In genomic region chr1:117284408-117285215, GRCh38 we compare ENCODE assay signal across 9 cellular contexts.
A peak's percentile ranks its signal among the peaks of the same experiment; 100 is the strongest.
DNase-seq lines count a peak whose midpoint lies in the region; ATAC-seq, FAIRE-seq and TF ChIP-seq lines count a peak whose summit lies in the region.
"Had no signal": no experiment of that assay in that cellular context is flagged by ENCODE, and none has a peak within 500 bp of the region (broad histone marks: within the 10 kb centered on the region; RNA-seq: fewer than 3 reads in every experiment).

No MANE protein-coding gene starts in this region.

- H2AFZ ChIP-seq in SU-DHL-6 (ENCODE audit: low read depth, low read length, severe bottlenecking), result no peak overlapping the region

- no peak for ATAC-seq in HG02885 (IDR thresholded peaks at IDR 0.05; ENCODE audit: poor library complexity, unreplicated experiment)
- no peak for ATAC-seq in GM21786 (IDR thresholded peaks at IDR 0.05; ENCODE audit: unreplicated experiment)

- TF ChIP-seq CTCF in SU-DHL-6 (IDR thresholded peaks at IDR 0.05; ENCODE audit: insufficient read depth, low read length, poor library complexity, severe bottlenecking) (peak; percentile 15), retinal pigment epithelial cell (conservative IDR thresholded peaks at IDR 0.05; ENCODE audit: low read depth, low read length) (peak; percentile 67)

- H3F3A ChIP-seq in SU-DHL-6 (ENCODE audit: insufficient read depth), result no peaks in the 10 kb centered on the region

- H3K4me3 ChIP-seq in SU-DHL-6 (ENCODE audit: insufficient read depth, low read length, poor library complexity, severe bottlenecking) (no peak overlapping the region), retinal pigment epithelial cell (ENCODE audit: low read length) (no peak overlapping the region)
- H3K4me3 ChIP-seq: skin epidermis had no signal

- H3K4me2 ChIP-seq in SU-DHL-6 (ENCODE audit: low read depth, low read length, poor library complexity, severe bottlenecking), result no peak overlapping the region

- no peak overlapping the region for H3K9ac ChIP-seq in SU-DHL-6 (ENCODE audit: low read length)

- H3K9me2 ChIP-seq in SU-DHL-6 (replicated peaks; ENCODE audit: insufficient read depth, low read length), result no peaks in the 10 kb centered on the region

- no peaks in the 10 kb centered on the region for H3K36me3 ChIP-seq in SU-DHL-6 (ENCODE audit: low read length)

- H3K27me3 ChIP-seq in SU-DHL-6 (ENCODE audit: low read length), result no peaks in the 10 kb centered on the region

- H3K9me3 ChIP-seq in SU-DHL-6 (ENCODE audit: insufficient read depth, low read length), result no peaks in the 10 kb centered on the region

- no peaks in the 10 kb centered on the region for H3K79me2 ChIP-seq in SU-DHL-6 (ENCODE audit: insufficient read depth, low read length)

- H3K27ac ChIP-seq in SU-DHL-6 (ENCODE audit: low read depth, low read length), result no peak overlapping the region
- H3K27ac ChIP-seq: skin epidermis had no signal

- DNase-seq in NCI-H128 (lab: John Stamatoyannopoulos, UW; ENCODE audit: unreplicated experiment) (peak; percentile 19), globus pallidus (ENCODE audit: low spot score) (peak; percentile 64), retinal pigment epithelial cell (ENCODE audit: low read depth) (peak; percentile 47)
- no peak for DNase-seq in activated naive CD4-positive, alpha-beta T cell treated with Interleukin-2 at 50 U/mL for 16 hours

- no peaks in the 10 kb centered on the region for H4K20me1 ChIP-seq in SU-DHL-6 (ENCODE audit: low read depth, low read length)

- FAIRE-seq in G401.6 (lab: Jason Lieb, UNC), result peak; percentile 19
